33 cellular contexts compared by ENCODE assay signal in the genomic region with DNA sequence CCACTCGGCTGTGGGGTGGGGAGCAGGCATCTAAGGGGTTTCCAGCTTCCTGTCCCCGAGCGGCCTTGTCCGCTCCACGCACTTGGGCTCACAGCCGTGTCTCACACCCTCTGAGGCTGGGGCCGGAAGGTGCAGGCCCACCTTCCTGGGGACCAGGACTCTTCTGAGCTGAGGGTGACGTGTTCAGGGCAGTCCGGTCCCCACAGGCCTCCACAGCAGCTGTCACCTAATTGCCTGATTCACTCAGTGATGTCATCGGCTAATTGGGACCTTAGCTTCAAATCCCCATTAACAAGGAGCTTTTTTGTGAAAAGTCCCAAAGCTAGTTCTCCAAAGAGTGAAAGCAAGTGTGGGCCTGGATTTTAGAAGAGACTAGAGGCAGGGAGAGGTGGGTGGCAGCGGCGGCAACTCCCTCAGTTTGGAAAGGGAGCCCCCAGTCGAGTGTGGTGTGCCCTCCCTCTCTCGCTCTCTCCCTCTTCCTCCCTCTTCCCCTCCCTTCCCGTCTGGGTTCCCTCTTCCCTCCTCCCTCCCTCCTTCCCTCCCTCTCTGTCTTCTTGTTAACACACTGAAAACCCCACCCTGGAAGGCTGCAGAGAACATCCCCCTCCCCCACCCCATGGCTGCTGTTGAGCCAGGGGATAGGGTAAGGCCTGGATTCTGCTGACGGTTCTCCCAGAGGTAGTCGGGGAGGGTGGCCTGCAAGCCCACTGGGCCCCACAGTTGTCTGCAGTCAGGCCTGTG. TPM values are rescaled to one million over a fixed set of nuclear protein-coding genes. Genes with fewer than 3 reads are reported as not detected.
DNase-seq lines count a peak whose midpoint lies in the region; ATAC-seq and TF ChIP-seq lines count a peak whose summit lies in the region.
"Had no signal": no experiment of that assay in that cellular context is flagged by ENCODE, and none has a peak within 500 bp of the region (broad histone marks: within the 10 kb centered on the region; RNA-seq: fewer than 3 reads in every experiment).

No MANE protein-coding gene starts in this region.

- CTCF ChIA-PET in HEK293 (lab: Yijun Ruan, JAX), result no interaction called here
- CTCF ChIA-PET in PC-9 (lab: Charles Lee), result no interaction called here

- H2AFZ ChIP-seq in neural cell (ENCODE audit: low read depth, low read length), result no peak overlapping the region
- H2AFZ ChIP-seq in PC-9, result no peak overlapping the region
- H2AFZ ChIP-seq: parathyroid adenoma had no signal

- H3K4me1 ChIP-seq in HEK293 (ENCODE audit: control insufficient read depth, insufficient read depth, low read length), result no peaks in the 10 kb centered on the region
- no peaks in the 10 kb centered on the region for H3K4me1 ChIP-seq in PC-9 (replicated peaks; ENCODE audit: insufficient read depth)
- H3K4me1 ChIP-seq: colonic mucosa, gastroesophageal sphincter, parathyroid adenoma, right atrium auricular region, transverse colon had no signal

- intact Hi-C loops in PC-9 (cut with micrococcal nuclease; ENCODE audit: unreplicated experiment), result no loop called here

- no peaks in the 10 kb centered on the region for H4K20me1 ChIP-seq in neural cell (ENCODE audit: insufficient read depth)
- no peaks in the 10 kb centered on the region for H4K20me1 ChIP-seq in PC-9 (ENCODE audit: insufficient read depth)

- TF ChIP-seq CTCF in HEK293 (tag by site-specific recombination; IDR thresholded peaks at IDR 0.05) (no peak), brain (conservative IDR thresholded peaks at IDR 0.05) (no peak), neural cell (IDR thresholded peaks at IDR 0.05; ENCODE audit: poor library complexity, severe bottlenecking) (no peak), PC-9 (conservative IDR thresholded peaks at IDR 0.05) (no peak)

- H3K4me3 Mint-ChIP-seq in brain, result no peak overlapping the region
- H3K4me3 Mint-ChIP-seq: activated CD4-positive, alpha-beta T cell treated with anti-CD3 and anti-CD28 coated beads, Interleukin-2, amount 10 ng/mL, durations not matched to agents 24 days and 14 days; activated naive CD8-positive, alpha-beta T cell; immature natural killer cell had no signal

- H3K27ac Mint-ChIP-seq in brain, result peak overlapping the region in 4 of 5 experiments; percentile 34 to 91 (median 53)
- H3K27ac Mint-ChIP-seq: activated CD4-positive, alpha-beta T cell treated with anti-CD3 and anti-CD28 coated beads, Interleukin-2, amount 10 ng/mL, durations not matched to agents 24 days and 14 days; activated naive CD8-positive, alpha-beta T cell; immature natural killer cell had no signal

- no TSS peak for BruUV-seq in PC-9 (replicated peaks; lab: Mats Ljungman, UMichigan)

- H3K27me3 ChIP-seq in neural cell (ENCODE audit: insufficient read depth, low read depth, low read length) (no peaks in the 10 kb centered on the region), PC-9 (ENCODE audit: insufficient read depth, low read depth) (peaks cover 100% of the 10 kb centered on the region)
- H3K27me3 ChIP-seq: BLaER1, cardiac muscle cell, colonic mucosa, right atrium auricular region, transverse colon had no signal

- POLR2A ChIA-PET in HEK293 (lab: Yijun Ruan, JAX), result no interaction called here
- POLR2A ChIA-PET in PC-9 (lab: Charles Lee; ENCODE audit: unreplicated experiment), result no interaction called here

- peaks cover 23% of the 10 kb centered on the region for H3K4me1 Mint-ChIP-seq in brain
- H3K4me1 Mint-ChIP-seq: activated CD4-positive, alpha-beta T cell treated with anti-CD3 and anti-CD28 coated beads, Interleukin-2, amount 10 ng/mL, durations not matched to agents 24 days and 14 days; immature natural killer cell had no signal

- DNase-seq in EH (ENCODE audit: low read depth) (peak; percentile 23), PC-9 (no peak)
- DNase-seq: activated CD4-positive, alpha-beta T cell treated with anti-CD3 and anti-CD28 coated beads, Interleukin-2, amount 10 ng/mL, durations not matched to agents 24 days and 14 days; activated effector memory CD4-positive, alpha-beta T cell treated with anti-CD3 and anti-CD28 coated beads, Interleukin-2, amount 50 U/mL, for 16 hours; activated T-cell treated with anti-CD3 and anti-CD28 coated beads, Interleukin-2, amount 50 U/mL, for 1 hour; colonic mucosa; DMS53; effector CD4-positive, alpha-beta T cell; hypothalamus; immature natural killer cell; KG1; left cardiac atrium; MM.1S; NCI-H1105 treated with DMSO at 0.1 percent for 48 hours; NCI-H2029; NCI-H524 treated with DMSO at 0.1 percent for 48 hours; SIG-M5; stimulated activated CD4-positive, alpha-beta T cell treated with anti-CD3 and anti-CD28 coated beads, Interleukin-4, amount 100 ng/mL, for 1 hour; T1000; transverse colon had no signal

- H3K4me3 ChIP-seq in HEK293 (ENCODE audit: low read depth, low read length) (no peak overlapping the region), neural cell (ENCODE audit: low read length) (no peak overlapping the region), PC-9 (no peak overlapping the region)
- H3K4me3 ChIP-seq: BLaER1, cardiac muscle cell, colonic mucosa, gastroesophageal sphincter, right atrium auricular region, transverse colon had no signal

- H3K36me3 ChIP-seq in HEK293 (ENCODE audit: control insufficient read depth in 2 of 2, insufficient read depth in 1 of 2, low read length in 2 of 2) (no peaks in the 10 kb centered on the region), neural cell (ENCODE audit: insufficient read depth, low read length) (peaks cover 4% of the 10 kb centered on the region), PC-9 (ENCODE audit: low read depth) (no peaks in the 10 kb centered on the region)
- H3K36me3 ChIP-seq: BLaER1, cardiac muscle cell, colonic mucosa, gastroesophageal sphincter, right atrium auricular region, transverse colon had no signal

- peaks cover 0 to 9% (median 4%) of the 10 kb centered on the region in 5 experiments for H3K9me3 Mint-ChIP-seq in brain
- H3K9me3 Mint-ChIP-seq: activated CD4-positive, alpha-beta T cell treated with anti-CD3 and anti-CD28 coated beads, Interleukin-2, amount 10 ng/mL, durations not matched to agents 24 days and 14 days; immature natural killer cell; neural crest cell had no signal

- H3K9ac ChIP-seq in neural cell (ENCODE audit: low read length), result no peak overlapping the region
- H3K9ac ChIP-seq: BLaER1, parathyroid adenoma had no signal

- ATAC-seq in GM19397 (IDR thresholded peaks at IDR 0.05; ENCODE audit: unreplicated experiment) (no peak), HG03565 (IDR thresholded peaks at IDR 0.05; ENCODE audit: unreplicated experiment) (no peak)
- ATAC-seq: gastroesophageal sphincter had no signal

- H3K27ac ChIP-seq in HEK293 (ENCODE audit: extremely low read depth, low read depth, low read length) (no peak overlapping the region), neural cell (ENCODE audit: low read length) (peak overlapping the region; percentile 20), PC-9 (no peak overlapping the region)
- H3K27ac ChIP-seq: BLaER1, cardiac muscle cell, colonic mucosa, gastroesophageal sphincter, parathyroid adenoma, right atrium auricular region, transverse colon had no signal

- H3K4me2 ChIP-seq in neural cell (ENCODE audit: low read length) (no peak overlapping the region), PC-9 (no peak overlapping the region)
- H3K4me2 ChIP-seq: BLaER1 had no signal

- H3K9me3 ChIP-seq in HEK293 (ENCODE audit: control insufficient read depth, insufficient read depth, low read depth, low read length) (no peaks in the 10 kb centered on the region), neural cell (ENCODE audit: low read length) (no peaks in the 10 kb centered on the region), PC-9 (ENCODE audit: insufficient read depth, low read depth) (no peaks in the 10 kb centered on the region)
- H3K9me3 ChIP-seq: colonic mucosa, gastroesophageal sphincter, right atrium auricular region, transverse colon had no signal

- H3K9me2 ChIP-seq in neural cell (ENCODE audit: insufficient read depth, low read length), result no peaks in the 10 kb centered on the region
- H3K9me2 ChIP-seq in PC-9 (ENCODE audit: insufficient read depth), result no peaks in the 10 kb centered on the region

- H3K27me3 Mint-ChIP-seq in brain, result no peaks in the 10 kb centered on the region
- H3K27me3 Mint-ChIP-seq: activated CD4-positive, alpha-beta T cell treated with anti-CD3 and anti-CD28 coated beads, Interleukin-2, amount 10 ng/mL, durations not matched to agents 24 days and 14 days; activated naive CD8-positive, alpha-beta T cell had no signal

- H3K79me2 ChIP-seq in neural cell (replicated peaks; ENCODE audit: insufficient read depth, low read length) (peaks cover 3% of the 10 kb centered on the region), PC-9 (ENCODE audit: low read depth) (no peaks in the 10 kb centered on the region)

- no peak for TF ChIP-seq RAD21 in neural cell (conservative IDR thresholded peaks at IDR 0.05)

- TF ChIP-seq EP300 in neural cell (conservative IDR thresholded peaks at IDR 0.05; ENCODE audit: poor library complexity, severe bottlenecking), result no peak

- H3F3A ChIP-seq in neural cell (ENCODE audit: insufficient read depth, low read length, poor library complexity, severe bottlenecking), result peaks cover 3% of the 10 kb centered on the region
- H3F3A ChIP-seq in PC-9 (ENCODE audit: insufficient read depth, low read depth), result no peaks in the 10 kb centered on the region

- peaks cover 49% of the 10 kb centered on the region for H3K36me3 Mint-ChIP-seq in brain
- H3K36me3 Mint-ChIP-seq: activated naive CD8-positive, alpha-beta T cell; immature natural killer cell had no signal

TF ChIP-seq in neural cell, 6 proteins besides CTCF, POLR2A, EP300 and RAD21 (continues in another document):
- no peak for TF ChIP-seq SMC3 (conservative IDR thresholded peaks at IDR 0.05; ENCODE audit: poor library complexity)
- TF ChIP-seq POLR2AphosphoS5 (IDR thresholded peaks at IDR 0.05), result no peak
- no peak for TF ChIP-seq EZH2 (IDR thresholded peaks at IDR 0.05; ENCODE audit: borderline replicate concordance, insufficient read depth, low read length, poor library complexity, severe bottlenecking)

RNA-seq across cellular contexts. Expression of gene MYT1, which starts 39.0 kb away (rescaled TPM):
- 46.0 TPM for polyA plus RNA-seq in brain (ENCODE audit: insufficient read depth, low read depth, low replicate concordance)
- polyA plus RNA-seq in neural cell, result 35.8 and 42.4 TPM in 2 replicates
- 79.8 and 80.8 TPM in 2 replicates for polyA minus RNA-seq in neural cell
- 0.18 TPM in 1 of 2 replicates, not detected in the other for total RNA-seq in PC-9 (2021)
- total RNA-seq: activated CD4-positive, alpha-beta T cell treated with anti-CD3 and anti-CD28 coated beads, Interleukin-2, amount 10 ng/mL, durations not matched to agents 24 days and 14 days had no signal
- polyA plus RNA-seq: AG04450, immature natural killer cell had no signal

RNA-seq across cellular contexts. Expression of gene PCMTD2, which starts 52.3 kb away (rescaled TPM):
- polyA plus RNA-seq in brain (ENCODE audit: insufficient read depth, low read depth, low replicate concordance) (44.4 TPM), neural cell (267 and 270 TPM in 2 replicates)
- 208 and 238 TPM in 2 replicates for polyA minus RNA-seq in neural cell
- total RNA-seq in PC-9 (2021), result 80.1 and 86.5 TPM in 2 replicates
